Comparison of ENCODE assay signal across 10 cellular contexts in the genomic region with DNA sequence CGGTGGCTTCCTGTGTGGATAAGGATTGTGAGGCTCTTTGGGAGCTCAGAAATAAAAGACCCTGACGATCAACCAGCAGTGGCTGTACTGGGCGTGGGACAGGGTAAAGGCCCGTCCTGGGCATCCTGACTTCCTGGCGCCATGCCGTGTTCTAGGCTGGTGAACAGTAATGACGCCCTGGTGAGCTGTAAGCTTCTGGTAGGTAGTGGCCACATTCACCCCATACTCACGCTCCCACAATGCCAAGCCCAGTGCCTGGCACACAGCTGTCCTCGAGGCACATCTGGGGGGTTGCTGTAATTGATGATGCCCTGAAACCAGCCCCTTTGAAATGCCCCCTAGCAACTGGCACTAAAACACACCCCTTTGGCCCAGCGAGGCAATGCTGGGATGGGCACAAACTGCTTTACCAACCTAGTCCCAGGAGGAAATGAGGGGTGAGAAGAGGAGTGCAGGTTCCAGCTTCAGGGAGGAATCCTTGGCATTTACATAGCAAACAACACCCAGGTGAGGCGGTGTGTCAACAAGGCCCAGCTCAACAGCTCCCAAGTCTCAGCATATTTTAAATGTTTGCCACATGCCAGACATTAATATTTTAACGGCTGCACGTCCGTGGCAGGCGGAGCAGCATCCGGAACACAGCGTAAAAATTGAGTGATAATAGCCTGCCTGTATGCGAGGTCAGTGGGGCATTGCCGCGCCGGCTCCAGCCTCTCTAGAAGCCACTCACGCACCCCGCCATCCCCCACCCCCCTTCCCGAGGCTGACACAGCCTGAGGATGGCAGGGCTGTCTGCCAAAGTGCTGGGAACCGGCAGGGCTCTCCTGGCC.
DNase-seq lines count a peak whose midpoint lies in the region; ATAC-seq and TF ChIP-seq lines count a peak whose summit lies in the region.
"Had no signal": no experiment of that assay in that cellular context is flagged by ENCODE, and none has a peak within 500 bp of the region (broad histone marks: within the 10 kb centered on the region; RNA-seq: fewer than 3 reads in every experiment).

No MANE protein-coding gene starts in this region.

- WGBS in right lobe of liver (ENCODE audit: insufficient coverage, low coverage, low lambda C conversion rate, missing lambda C conversion rate) = 42% methylated on average over 10 of the region's 25 CpGs

- no peak for TF ChIP-seq POLR2A in right lobe of liver (IDR thresholded peaks at IDR 0.05)
- TF ChIP-seq POLR2A in uterus (IDR thresholded peaks at IDR 0.05) = no peak

- DNase-seq in Ammon's horn (ENCODE audit: low spot score) = peak; percentile 93
- peak; percentile 82 for DNase-seq in NCI-H2029 (lab: John Stamatoyannopoulos, UW)
- peak; percentile 9 for DNase-seq in cerebellum (ENCODE audit: low spot score)
- DNase-seq in right lobe of liver = no peak
- DNase-seq in uterus = no peak
- DNase-seq in activated CD4-positive, alpha-beta T cell treated with anti-CD3 and anti-CD28 coated beads for 4 hours = no peak
- no peak for DNase-seq in WERI-Rb-1
- no peak for DNase-seq in stimulated activated CD4-positive, alpha-beta T cell treated with anti-CD3 and anti-CD28 coated beads, Interleukin-4, amount 100 ng/mL, for 24 hours
- DNase-seq: OCI-M1 had no signal

- H3K9me3 ChIP-seq in right lobe of liver (no peaks in the 10 kb centered on the region), uterus (no peaks in the 10 kb centered on the region), WERI-Rb-1 (ENCODE audit: severe bottlenecking) (no peaks in the 10 kb centered on the region)
- H3K9me3 ChIP-seq: esophagus muscularis mucosa had no signal

- H3K4me1 ChIP-seq in right lobe of liver (no peaks in the 10 kb centered on the region), uterus (no peaks in the 10 kb centered on the region)

- intact Hi-C loops in right lobe of liver (cut with DNase I) (no loop called here), uterus (cut with DNase I; ENCODE audit: low total_unique reads) (no loop called here)

- H3K36me3 ChIP-seq in right lobe of liver (no peaks in the 10 kb centered on the region), uterus (no peaks in the 10 kb centered on the region), WERI-Rb-1 (no peaks in the 10 kb centered on the region)
- H3K36me3 ChIP-seq: esophagus muscularis mucosa had no signal

- H3K4me3 ChIP-seq in right lobe of liver = no peak overlapping the region
- no peak overlapping the region for H3K4me3 ChIP-seq in uterus
- no peak overlapping the region for H3K4me3 ChIP-seq in WERI-Rb-1 (ENCODE audit: low read depth, low read length)
- H3K4me3 ChIP-seq: esophagus muscularis mucosa had no signal

- TF ChIP-seq CTCF in right lobe of liver (IDR thresholded peaks at IDR 0.05) (no peak), uterus (IDR thresholded peaks at IDR 0.05) (no peak), WERI-Rb-1 (IDR thresholded peaks at IDR 0.05; ENCODE audit: low read depth, low read length) (no peak)

- H3K27ac ChIP-seq in right lobe of liver (no peak overlapping the region), uterus (no peak overlapping the region), WERI-Rb-1 (no peak overlapping the region)
- H3K27ac ChIP-seq: esophagus muscularis mucosa had no signal

- H3K27me3 ChIP-seq in right lobe of liver = no peaks in the 10 kb centered on the region
- no peaks in the 10 kb centered on the region for H3K27me3 ChIP-seq in uterus
- no peaks in the 10 kb centered on the region for H3K27me3 ChIP-seq in WERI-Rb-1 (ENCODE audit: insufficient read depth, low read depth, severe bottlenecking)

- ATAC-seq in right lobe of liver = peak in 3 of 4 donors; percentile 21 to 53 (median 52)

Comparison
In these comparisons a context has a peak if more than half of its experiments do, and no peak if none do; other contexts are left out.
1. DNase-seq: peak in Ammon's horn (single experiment), NCI-H2029 (single experiment) and cerebellum (single experiment); none in right lobe of liver (0 of 3), uterus (0 of 2), activated CD4-positive, alpha-beta T cell treated with anti-CD3 and anti-CD28 coated beads for 4 hours (0 of 2), WERI-Rb-1 (single experiment) and stimulated activated CD4-positive, alpha-beta T cell treated with anti-CD3 and anti-CD28 coated beads, Interleukin-4, amount 100 ng/mL, for 24 hours (single experiment).